Comparison of ENCODE assay signal across 16 cellular contexts in genomic region chr11:108887436-108888238, GRCh38.
A peak's percentile ranks its signal among the peaks of the same experiment; 100 is the strongest.
DNase-seq lines count a peak whose midpoint lies in the region; ATAC-seq lines count a peak whose summit lies in the region.
"Had no signal": no experiment of that assay in that cellular context is flagged by ENCODE, and none has a peak within 500 bp of the region (broad histone marks: within the 10 kb centered on the region; RNA-seq: fewer than 3 reads in every experiment).

No MANE protein-coding gene starts in this region.

- peak overlapping the region; percentile 42 for H3K27ac Mint-ChIP-seq in activated naive CD4-positive, alpha-beta T cell treated with anti-CD3 and anti-CD28 coated beads, Interleukin-2, amount 10 ng/mL, durations not matched to agents 7 days and 5 days
- H3K27ac Mint-ChIP-seq in activated naive CD4-positive, alpha-beta T cell treated with anti-CD3 and anti-CD28 coated beads for 36 hours, result no peak overlapping the region
- H3K27ac Mint-ChIP-seq in stimulated activated effector memory CD8-positive, alpha-beta T cell treated with anti-CD3 and anti-CD28 coated beads, Interleukin-12 subunit alpha, Interleukin-12 subunit beta, amount 100 ng/mL, for 72 hours, result no peak overlapping the region
- H3K27ac Mint-ChIP-seq: activated T-helper 1 cell treated with anti-CD3 and anti-CD28 coated beads, Interleukin-12 subunit alpha, Interleukin-12 subunit beta, Interleukin-2, Interleukin-4 antibody, amounts not matched to agents 30 ng/mL and 10 ng/mL and 1 ng/mL, durations not matched to agents 14 hours and 24 hours and 36 hours; type B pancreatic cell had no signal

- peaks cover 6% of the 10 kb centered on the region for H3K4me1 Mint-ChIP-seq in activated naive CD4-positive, alpha-beta T cell treated with anti-CD3 and anti-CD28 coated beads, Interleukin-2, amount 10 ng/mL, durations not matched to agents 7 days and 5 days
- peaks cover 13% of the 10 kb centered on the region for H3K4me1 Mint-ChIP-seq in activated naive CD4-positive, alpha-beta T cell treated with anti-CD3 and anti-CD28 coated beads for 36 hours (ENCODE audit: low read depth)
- no peaks in the 10 kb centered on the region for H3K4me1 Mint-ChIP-seq in stimulated activated effector memory CD8-positive, alpha-beta T cell treated with anti-CD3 and anti-CD28 coated beads, Interleukin-12 subunit alpha, Interleukin-12 subunit beta, amount 100 ng/mL, for 72 hours

- CTCF ChIA-PET in activated naive CD4-positive, alpha-beta T cell treated with anti-CD3 and anti-CD28 coated beads, Interleukin-2, amount 10 ng/mL, durations not matched to agents 7 days and 5 days (lab: Charles Lee), result no interaction called here
- CTCF ChIA-PET in activated naive CD4-positive, alpha-beta T cell treated with anti-CD3 and anti-CD28 coated beads for 36 hours (lab: Charles Lee), result interaction anchor here (0.6 kb wide), 2 partner anchors 58 to 394 kb away, joined by 3 to 5 read pairs; no protein-coding TSS in a partner anchor

- no peak for DNase-seq in activated naive CD4-positive, alpha-beta T cell treated with anti-CD3 and anti-CD28 coated beads, Interleukin-2, amount 10 ng/mL, durations not matched to agents 7 days and 5 days
- no peak for DNase-seq in activated naive CD4-positive, alpha-beta T cell treated with anti-CD3 and anti-CD28 coated beads for 36 hours
- DNase-seq in SJSA1 (ENCODE audit: low read depth in 1 of 2, low spot score in 2 of 2) (peak; percentile 62 to 70), fibroblast of gingiva (ENCODE audit: low read depth) (peak; percentile 36), NCI-H2227 (lab: John Stamatoyannopoulos, UW; ENCODE audit: unreplicated experiment) (no peak), head of caudate nucleus (no peak)
- no peak for DNase-seq in stimulated activated effector memory CD8-positive, alpha-beta T cell treated with anti-CD3 and anti-CD28 coated beads, Interleukin-12 subunit alpha, Interleukin-12 subunit beta, amount 100 ng/mL, for 72 hours (ENCODE audit: low spot score in 2 of 2)
- DNase-seq: erythroblast, Karpas-422, mammary epithelial cell, NCI-H2081 treated with DMSO at 0.1 percent for 48 hours, SW 1271 had no signal

- intact Hi-C loops in activated naive CD4-positive, alpha-beta T cell treated with anti-CD3 and anti-CD28 coated beads for 36 hours (cut with micrococcal nuclease), result no loop called here
- intact Hi-C loops in head of caudate nucleus (cut with DNase I), result no loop called here

- no peaks in the 10 kb centered on the region for H3K27me3 Mint-ChIP-seq in activated naive CD4-positive, alpha-beta T cell treated with anti-CD3 and anti-CD28 coated beads, Interleukin-2, amount 10 ng/mL, durations not matched to agents 7 days and 5 days
- no peaks in the 10 kb centered on the region for H3K27me3 Mint-ChIP-seq in activated naive CD4-positive, alpha-beta T cell treated with anti-CD3 and anti-CD28 coated beads for 36 hours (ENCODE audit: low read depth)
- H3K27me3 Mint-ChIP-seq: type B pancreatic cell had no signal

- peak; percentile 13 for ATAC-seq in stimulated activated effector memory CD8-positive, alpha-beta T cell treated with anti-CD3 and anti-CD28 coated beads, Interleukin-12 subunit alpha, Interleukin-12 subunit beta, amount 100 ng/mL, for 72 hours
- ATAC-seq in GM21423 (IDR thresholded peaks at IDR 0.05; ENCODE audit: unreplicated experiment), result no peak
- ATAC-seq: activated CD4-positive, CD25-positive, alpha-beta regulatory T cell treated with anti-CD3 and anti-CD28 coated beads, Interleukin-2, amount 50 U/mL, for 24 hours had no signal

- H3K9me3 Mint-ChIP-seq in activated naive CD4-positive, alpha-beta T cell treated with anti-CD3 and anti-CD28 coated beads, Interleukin-2, amount 10 ng/mL, durations not matched to agents 7 days and 5 days, result no peaks in the 10 kb centered on the region
- no peaks in the 10 kb centered on the region for H3K9me3 Mint-ChIP-seq in activated naive CD4-positive, alpha-beta T cell treated with anti-CD3 and anti-CD28 coated beads for 36 hours
- no peaks in the 10 kb centered on the region for H3K9me3 Mint-ChIP-seq in stimulated activated effector memory CD8-positive, alpha-beta T cell treated with anti-CD3 and anti-CD28 coated beads, Interleukin-12 subunit alpha, Interleukin-12 subunit beta, amount 100 ng/mL, for 72 hours
- H3K9me3 Mint-ChIP-seq: activated T-helper 1 cell treated with anti-CD3 and anti-CD28 coated beads, Interleukin-12 subunit alpha, Interleukin-12 subunit beta, Interleukin-2, Interleukin-4 antibody, amounts not matched to agents 30 ng/mL and 10 ng/mL and 1 ng/mL, durations not matched to agents 14 hours and 24 hours and 36 hours; type B pancreatic cell had no signal

- no peaks in the 10 kb centered on the region for H3K27me3 ChIP-seq in SJSA1 (replicated peaks)

- H3K4me1 ChIP-seq in SJSA1 (replicated peaks), result peaks cover 43% of the 10 kb centered on the region

- no peaks in the 10 kb centered on the region for H3K9me3 ChIP-seq in SJSA1 (replicated peaks)

- no peaks in the 10 kb centered on the region for H3K36me3 ChIP-seq in SJSA1

- H3K36me3 Mint-ChIP-seq in activated naive CD4-positive, alpha-beta T cell treated with anti-CD3 and anti-CD28 coated beads, Interleukin-2, amount 10 ng/mL, durations not matched to agents 7 days and 5 days, result no peaks in the 10 kb centered on the region
- peaks cover 5% of the 10 kb centered on the region for H3K36me3 Mint-ChIP-seq in activated naive CD4-positive, alpha-beta T cell treated with anti-CD3 and anti-CD28 coated beads for 36 hours (ENCODE audit: low read depth)
- H3K36me3 Mint-ChIP-seq in stimulated activated effector memory CD8-positive, alpha-beta T cell treated with anti-CD3 and anti-CD28 coated beads, Interleukin-12 subunit alpha, Interleukin-12 subunit beta, amount 100 ng/mL, for 72 hours, result no peaks in the 10 kb centered on the region
- H3K36me3 Mint-ChIP-seq: type B pancreatic cell had no signal

- peak overlapping the region; percentile 82 for H3K27ac ChIP-seq in SJSA1

- H3K4me3 ChIP-seq in SJSA1, result no peak overlapping the region

- no peak overlapping the region for H3K4me3 Mint-ChIP-seq in activated naive CD4-positive, alpha-beta T cell treated with anti-CD3 and anti-CD28 coated beads, Interleukin-2, amount 10 ng/mL, durations not matched to agents 7 days and 5 days
- no peak overlapping the region for H3K4me3 Mint-ChIP-seq in activated naive CD4-positive, alpha-beta T cell treated with anti-CD3 and anti-CD28 coated beads for 36 hours
- no peak overlapping the region for H3K4me3 Mint-ChIP-seq in stimulated activated effector memory CD8-positive, alpha-beta T cell treated with anti-CD3 and anti-CD28 coated beads, Interleukin-12 subunit alpha, Interleukin-12 subunit beta, amount 100 ng/mL, for 72 hours
- H3K4me3 Mint-ChIP-seq: activated T-helper 1 cell treated with anti-CD3 and anti-CD28 coated beads, Interleukin-12 subunit alpha, Interleukin-12 subunit beta, Interleukin-2, Interleukin-4 antibody, amounts not matched to agents 30 ng/mL and 10 ng/mL and 1 ng/mL, durations not matched to agents 14 hours and 24 hours and 36 hours; type B pancreatic cell had no signal

Comparison
In these comparisons a context has a peak if more than half of its experiments do, and no peak if none do; other contexts are left out.
1. DNase-seq: peak in SJSA1 (2 of 2) and fibroblast of gingiva (single experiment); none in activated naive CD4-positive, alpha-beta T cell treated with anti-CD3 and anti-CD28 coated beads, Interleukin-2, amount 10 ng/mL, durations not matched to agents 7 days and 5 days (single experiment), activated naive CD4-positive, alpha-beta T cell treated with anti-CD3 and anti-CD28 coated beads for 36 hours (single experiment), stimulated activated effector memory CD8-positive, alpha-beta T cell treated with anti-CD3 and anti-CD28 coated beads, Interleukin-12 subunit alpha, Interleukin-12 subunit beta, amount 100 ng/mL, for 72 hours (0 of 2), NCI-H2227 (single experiment) and head of caudate nucleus (0 of 42).